In genomic region chr6:42877695-42878094, GRCh38 we compare ENCODE assay signal across 1 cellular context.
TF ChIP-seq lines count a peak whose summit lies in the region.

No MANE protein-coding gene starts in this region.

TF ChIP-seq in endothelial cell of umbilical vein, 7 proteins besides CTCF, POLR2A, EP300 and RAD21 (continued from another document):
- TF ChIP-seq GATA2 (IDR thresholded peaks at IDR 0.05; ENCODE audit: insufficient read depth, insufficient read length, low read depth, low read length) (no peak), MYC (IDR thresholded peaks at IDR 0.05; ENCODE audit: low read depth, low read length) (no peak)
